19 cellular contexts compared by ENCODE assay signal in genomic region chr4:40369437-40370278, GRCh38. TPM values are rescaled to one million over a fixed set of nuclear protein-coding genes. Genes with fewer than 3 reads are reported as not detected.
DNase-seq lines count a peak whose midpoint lies in the region; ATAC-seq and TF ChIP-seq lines count a peak whose summit lies in the region.
"Had no signal": no experiment of that assay in that cellular context is flagged by ENCODE, and none has a peak within 500 bp of the region (broad histone marks: within the 10 kb centered on the region; RNA-seq: fewer than 3 reads in every experiment).

No MANE protein-coding gene starts in this region.

- H3K36me3 Mint-ChIP-seq in endothelial cell (ENCODE audit: low read depth, unreplicated experiment): no peaks in the 10 kb centered on the region
- H3K36me3 Mint-ChIP-seq: activated CD4-positive, alpha-beta memory T cell treated with anti-CD3 and anti-CD28 coated beads for 36 hours had no signal

- TF ChIP-seq POLR2A in breast epithelium (IDR thresholded peaks at IDR 0.05): no peak

- H3K27ac ChIP-seq in right atrium auricular region: no peak overlapping the region
- H3K27ac ChIP-seq in breast epithelium: no peak overlapping the region
- H3K27ac ChIP-seq: cardiac muscle cell, heart right ventricle had no signal

- no peak overlapping the region for H3K4me3 Mint-ChIP-seq in endothelial cell (ENCODE audit: unreplicated experiment)
- H3K4me3 Mint-ChIP-seq: activated CD4-positive, alpha-beta memory T cell treated with anti-CD3 and anti-CD28 coated beads for 36 hours; B cell; neural crest cell had no signal

- ATAC-seq in GM19438 (IDR thresholded peaks at IDR 0.05; ENCODE audit: low read depth, unreplicated experiment): peak; percentile 70
- peak; percentile 46 for ATAC-seq in HG03521 (IDR thresholded peaks at IDR 0.05; ENCODE audit: unreplicated experiment)
- peak; percentile 64 for ATAC-seq in esophagus mucosa
- no peak for ATAC-seq in HG02981 (IDR thresholded peaks at IDR 0.05; ENCODE audit: unreplicated experiment)
- ATAC-seq: heart right ventricle had no signal

- TF ChIP-seq CTCF in GM10266 (IDR thresholded peaks at IDR 0.05; ENCODE audit: control insufficient read depth, insufficient read depth, low read depth, missing control alignments): no peak
- no peak for TF ChIP-seq CTCF in right atrium auricular region (IDR thresholded peaks at IDR 0.05)
- TF ChIP-seq CTCF in breast epithelium (IDR thresholded peaks at IDR 0.05): no peak
- no peak for TF ChIP-seq CTCF in endothelial cell (IDR thresholded peaks at IDR 0.05; ENCODE audit: unreplicated experiment)

- H3K4me1 ChIP-seq in right atrium auricular region (no peaks in the 10 kb centered on the region), breast epithelium (no peaks in the 10 kb centered on the region)
- H3K4me1 ChIP-seq: heart right ventricle had no signal

- H3K27me3 Mint-ChIP-seq in endothelial cell (ENCODE audit: unreplicated experiment): peaks cover 2% of the 10 kb centered on the region
- H3K27me3 Mint-ChIP-seq: activated CD4-positive, alpha-beta memory T cell treated with anti-CD3 and anti-CD28 coated beads for 36 hours; B cell had no signal

- H3K27ac Mint-ChIP-seq in endothelial cell (ENCODE audit: unreplicated experiment): no peak overlapping the region
- H3K27ac Mint-ChIP-seq: activated CD4-positive, alpha-beta memory T cell treated with anti-CD3 and anti-CD28 coated beads for 36 hours; B cell had no signal

- H3K4me3 ChIP-seq in right atrium auricular region (no peak overlapping the region), breast epithelium (no peak overlapping the region)
- H3K4me3 ChIP-seq: cardiac muscle cell, heart right ventricle had no signal

- H3K36me3 ChIP-seq in right atrium auricular region: no peaks in the 10 kb centered on the region
- H3K36me3 ChIP-seq in breast epithelium: no peaks in the 10 kb centered on the region
- H3K36me3 ChIP-seq: cardiac muscle cell, heart right ventricle had no signal

- intact Hi-C loops in breast epithelium (cut with DNase I; ENCODE audit: low total_unique reads): loop anchor here (2.0 kb wide), 1 partner anchor 43 kb away; no protein-coding TSS in a partner anchor

- no peaks in the 10 kb centered on the region for H3K4me1 Mint-ChIP-seq in endothelial cell (ENCODE audit: unreplicated experiment)
- H3K4me1 Mint-ChIP-seq: neural crest cell had no signal

- H3K27me3 ChIP-seq in right atrium auricular region: no peaks in the 10 kb centered on the region
- H3K27me3 ChIP-seq in breast epithelium: no peaks in the 10 kb centered on the region

- no peaks in the 10 kb centered on the region for H3K9me3 ChIP-seq in right atrium auricular region
- no peaks in the 10 kb centered on the region for H3K9me3 ChIP-seq in breast epithelium
- H3K9me3 ChIP-seq: heart right ventricle had no signal

- H3K9me3 Mint-ChIP-seq in endothelial cell (ENCODE audit: unreplicated experiment): no peaks in the 10 kb centered on the region
- H3K9me3 Mint-ChIP-seq: activated CD4-positive, alpha-beta memory T cell treated with anti-CD3 and anti-CD28 coated beads for 36 hours; neural crest cell had no signal

- DNase-seq in GM10266 (ENCODE audit: extremely low spot score) (peak; percentile 20), right atrium auricular region (ENCODE audit: low spot score) (no peak), breast epithelium (ENCODE audit: low spot score in 2 of 2) (no peak), endothelial cell (ENCODE audit: low spot score) (no peak)
- DNase-seq: activated CD4-positive, alpha-beta memory T cell treated with anti-CD3 and anti-CD28 coated beads for 36 hours; activated naive CD4-positive, alpha-beta T cell treated with Interleukin-2 at 50 U/mL for 16 hours; DMS79 treated with DMSO at 0.1 percent for 48 hours; heart right ventricle; NCI-H1417; NCI-H524; T1000 had no signal

RNA-seq across cellular contexts. Expression of gene CHRNA9, which starts 34.5 kb away (rescaled TPM):
- not detected for total RNA-seq in esophagus mucosa
- total RNA-seq in right atrium auricular region: not detected
- total RNA-seq in breast epithelium: not detected
- total RNA-seq in endothelial cell (ENCODE audit: unreplicated experiment): not detected
- total RNA-seq: B cell, cardiac muscle cell, heart right ventricle, neural crest cell, subcutaneous adipose tissue had no signal
